26 cellular contexts compared by ENCODE assay signal in genomic region chr7:5653661-5654060, GRCh38.
DNase-seq lines count a peak whose midpoint lies in the region; ATAC-seq, FAIRE-seq and TF ChIP-seq lines count a peak whose summit lies in the region.
"Had no signal": no experiment of that assay in that cellular context is flagged by ENCODE, and none has a peak within 500 bp of the region (broad histone marks: within the 10 kb centered on the region; RNA-seq: fewer than 3 reads in every experiment).

No MANE protein-coding gene starts in this region.

- no peak for DNase-seq in activated naive CD8-positive, alpha-beta T cell treated with anti-CD3 and anti-CD28 coated beads for 36 hours
- no peak for DNase-seq in activated naive CD8-positive, alpha-beta T cell treated with anti-CD3 and anti-CD28 coated beads, Interleukin-2, amount 50 U/mL, for 24 hours
- DNase-seq in mesothelial cell of epicardium (ENCODE audit: low spot score in 2 of 2, unreplicated experiment in 2 of 2) (no peak), urothelium cell line (ENCODE audit: low spot score) (no peak), lower leg skin (ENCODE audit: low spot score in 2 of 2) (no peak), cerebellar nuclear complex (lab: John Stamatoyannopoulos, UW) (no peak), NCI-H226 (no peak)
- DNase-seq: activated CD4-positive, alpha-beta memory T cell treated with anti-CD3 and anti-CD28 coated beads for 36 hours; activated CD4-positive, CD25-positive, alpha-beta regulatory T cell; activated gamma-delta T cell; body of pancreas; DMS153; IMR-90; left lung; mesendoderm; natural killer cell; NCI-H2029 treated with DMSO at 0.1 percent for 48 hours; NCI-H748 treated with DMSO at 0.1 percent for 48 hours; Peyer's patch had no signal

- H3K4me3 ChIP-seq in lower leg skin (ENCODE audit: low read depth, poor library complexity, severe bottlenecking): no peak overlapping the region
- H3K4me3 ChIP-seq: body of pancreas, coronary artery, gastroesophageal sphincter, GM23338, left lung, Peyer's patch had no signal

- H3K27ac Mint-ChIP-seq in activated naive CD8-positive, alpha-beta T cell treated with anti-CD3 and anti-CD28 coated beads for 36 hours: peak overlapping the region; percentile 42
- H3K27ac Mint-ChIP-seq in activated naive CD8-positive, alpha-beta T cell treated with anti-CD3 and anti-CD28 coated beads, Interleukin-2, amount 50 U/mL, for 24 hours: no peak overlapping the region
- H3K27ac Mint-ChIP-seq in mesothelial cell of epicardium: peak overlapping the region; percentile 17
- H3K27ac Mint-ChIP-seq: activated CD4-positive, alpha-beta memory T cell treated with anti-CD3 and anti-CD28 coated beads for 36 hours; B cell; GM23338; natural killer cell; type B pancreatic cell had no signal

- peak; percentile 53 for FAIRE-seq in urothelium cell line (lab: Jason Lieb, UNC)
- FAIRE-seq: G401.6 had no signal

- H3K9me3 Mint-ChIP-seq in activated naive CD8-positive, alpha-beta T cell treated with anti-CD3 and anti-CD28 coated beads for 36 hours: no peaks in the 10 kb centered on the region
- no peaks in the 10 kb centered on the region for H3K9me3 Mint-ChIP-seq in activated naive CD8-positive, alpha-beta T cell treated with anti-CD3 and anti-CD28 coated beads, Interleukin-2, amount 50 U/mL, for 24 hours
- H3K9me3 Mint-ChIP-seq in mesothelial cell of epicardium: no peaks in the 10 kb centered on the region
- H3K9me3 Mint-ChIP-seq: activated CD4-positive, alpha-beta memory T cell treated with anti-CD3 and anti-CD28 coated beads for 36 hours; GM23338; natural killer cell; type B pancreatic cell had no signal

- WGBS in lower leg skin, 2 donors: 88 to 94% methylated on average over 8 of the region's 8 CpGs

- no peak for TF ChIP-seq CTCF in mesothelial cell of epicardium (IDR thresholded peaks at IDR 0.05; ENCODE audit: unreplicated experiment)
- TF ChIP-seq CTCF in lower leg skin (IDR thresholded peaks at IDR 0.05): no peak

- peaks cover 10% of the 10 kb centered on the region for H3K4me1 Mint-ChIP-seq in activated naive CD8-positive, alpha-beta T cell treated with anti-CD3 and anti-CD28 coated beads for 36 hours
- H3K4me1 Mint-ChIP-seq in activated naive CD8-positive, alpha-beta T cell treated with anti-CD3 and anti-CD28 coated beads, Interleukin-2, amount 50 U/mL, for 24 hours: peaks cover 5% of the 10 kb centered on the region
- H3K4me1 Mint-ChIP-seq in mesothelial cell of epicardium: no peaks in the 10 kb centered on the region
- H3K4me1 Mint-ChIP-seq: B cell had no signal

- peaks cover 20% of the 10 kb centered on the region for H3K36me3 Mint-ChIP-seq in activated naive CD8-positive, alpha-beta T cell treated with anti-CD3 and anti-CD28 coated beads for 36 hours
- peaks cover 46% of the 10 kb centered on the region for H3K36me3 Mint-ChIP-seq in activated naive CD8-positive, alpha-beta T cell treated with anti-CD3 and anti-CD28 coated beads, Interleukin-2, amount 50 U/mL, for 24 hours (ENCODE audit: low read depth)
- H3K36me3 Mint-ChIP-seq in mesothelial cell of epicardium: peaks cover 22% of the 10 kb centered on the region

- ATAC-seq in activated naive CD8-positive, alpha-beta T cell treated with anti-CD3 and anti-CD28 coated beads, Interleukin-2, amount 50 U/mL, for 24 hours: no peak
- ATAC-seq: body of pancreas, gastroesophageal sphincter, GM23338, left lung, natural killer cell had no signal

- no peak overlapping the region for H3K4me3 Mint-ChIP-seq in activated naive CD8-positive, alpha-beta T cell treated with anti-CD3 and anti-CD28 coated beads for 36 hours
- H3K4me3 Mint-ChIP-seq in activated naive CD8-positive, alpha-beta T cell treated with anti-CD3 and anti-CD28 coated beads, Interleukin-2, amount 50 U/mL, for 24 hours: no peak overlapping the region
- no peak overlapping the region for H3K4me3 Mint-ChIP-seq in mesothelial cell of epicardium
- H3K4me3 Mint-ChIP-seq: activated CD4-positive, alpha-beta memory T cell treated with anti-CD3 and anti-CD28 coated beads for 36 hours; B cell; GM23338; natural killer cell; type B pancreatic cell had no signal

- peak overlapping the region; percentile 47 for H3K27ac ChIP-seq in cingulate gyrus (ENCODE audit: low read depth, low read length)
- H3K27ac ChIP-seq: body of pancreas, coronary artery, gastroesophageal sphincter, Peyer's patch had no signal

- no peak for TF ChIP-seq POLR2A in lower leg skin (IDR thresholded peaks at IDR 0.05)

- intact Hi-C loops in lower leg skin (cut with DNase I; ENCODE audit: low total_unique reads): no loop called here

- H3K27me3 Mint-ChIP-seq in activated naive CD8-positive, alpha-beta T cell treated with anti-CD3 and anti-CD28 coated beads for 36 hours: no peaks in the 10 kb centered on the region
- no peaks in the 10 kb centered on the region for H3K27me3 Mint-ChIP-seq in activated naive CD8-positive, alpha-beta T cell treated with anti-CD3 and anti-CD28 coated beads, Interleukin-2, amount 50 U/mL, for 24 hours
- no peaks in the 10 kb centered on the region for H3K27me3 Mint-ChIP-seq in mesothelial cell of epicardium (ENCODE audit: low read depth)
- H3K27me3 Mint-ChIP-seq: activated CD4-positive, alpha-beta memory T cell treated with anti-CD3 and anti-CD28 coated beads for 36 hours; B cell; type B pancreatic cell had no signal
